8 cellular contexts compared by ENCODE assay signal in genomic region chr9:135087489-135087791, GRCh38. TPM values are rescaled to one million over a fixed set of nuclear protein-coding genes. Genes with fewer than 3 reads are reported as not detected.
DNase-seq lines count a peak whose midpoint lies in the region; ATAC-seq and TF ChIP-seq lines count a peak whose summit lies in the region.

Gene OLFM1, plus strand, starts transcription at chr9:135087668. Its CDS starts 322 bp downstream, at chr9:135087990.

- H3F3A ChIP-seq in GM23338 (replicated peaks; ENCODE audit: low read depth), result no peaks in the 10 kb centered on the region; the same call in 1 of the 2 replicates

- no peak within 1 kb of the TSS for H3K27ac Mint-ChIP-seq in GM23338

- peak within 1 kb of the TSS; percentile 90 for H3K4me2 ChIP-seq in GM23338

- H4K20me1 ChIP-seq in GM23338 (replicated peaks; ENCODE audit: insufficient read depth), result peaks cover 10% of the 10 kb centered on the region; the same call in 1 of the 2 replicates

- H3K9me3 Mint-ChIP-seq in GM23338, result no peaks in the 10 kb centered on the region

- H3K4me1 ChIP-seq in GM23338 (ENCODE audit: insufficient read depth) (peaks cover 4% of the 10 kb centered on the region; the same call in 1 of the 2 replicates), esophagus muscularis mucosa (peaks cover 19 to 51% (median 49%) of the 10 kb centered on the region in 4 donors), mucosa of descending colon (ENCODE audit: low read depth) (peaks cover 20% of the 10 kb centered on the region), upper lobe of left lung (peaks cover 21 to 40% (median 29%) of the 10 kb centered on the region in 4 donors)

- H3K4me3 ChIP-seq in GM23338, result peak within 1 kb of the TSS; percentile 69
- peak within 1 kb of the TSS; percentile 56 to 67 (median 57) for H3K4me3 ChIP-seq in esophagus muscularis mucosa
- no peak within 1 kb of the TSS for H3K4me3 ChIP-seq in mucosa of descending colon
- peak within 1 kb of the TSS in 3 of 4 donors; percentile 41 to 49 (median 46) for H3K4me3 ChIP-seq in upper lobe of left lung

- no peak for TF ChIP-seq POLR2A in esophagus muscularis mucosa (IDR thresholded peaks at IDR 0.05; ENCODE audit: low read depth)
- no peak for TF ChIP-seq POLR2A in upper lobe of left lung (IDR thresholded peaks at IDR 0.05)

- peak within 1 kb of the TSS; percentile 68 for H3K4me3 Mint-ChIP-seq in GM23338

- ATAC-seq in GM23338 (peak; percentile 51), SK-N-SH treated with all-trans-retinoic acid at 6 μM for 48 hours (peak; percentile 86), mucosa of descending colon (peak; percentile 83), upper lobe of left lung (ENCODE audit: low FRiP score in 2 of 2) (peak in 1 of 2 donors; percentile 84), HG03439 (IDR thresholded peaks at IDR 0.05; ENCODE audit: unreplicated experiment) (no peak)

- H3K4me1 Mint-ChIP-seq in GM23338, result peaks cover 15% of the 10 kb centered on the region

- H2AFZ ChIP-seq in GM23338, result no peak within 1 kb of the TSS

- TF ChIP-seq EP300 in esophagus muscularis mucosa (IDR thresholded peaks at IDR 0.05) (no peak), upper lobe of left lung (IDR thresholded peaks at IDR 0.05) (no peak)

- intact Hi-C loops in esophagus muscularis mucosa (cut with DNase I) (loop anchor here (2.0 kb wide), 1 partner anchor 257 kb away; no protein-coding TSS in a partner anchor), mucosa of descending colon (cut with DNase I, micrococcal nuclease) (loop anchor here (5.0 to 10.0 kb wide), 3 partner anchors 255 to 325 kb away; no protein-coding TSS in a partner anchor)

- H3K36me3 ChIP-seq in GM23338 (ENCODE audit: insufficient read depth), result no peaks in the 10 kb centered on the region
- H3K36me3 ChIP-seq in esophagus muscularis mucosa, result peaks cover 0 to 12% (median 0%) of the 10 kb centered on the region in 4 donors
- H3K36me3 ChIP-seq in mucosa of descending colon (ENCODE audit: low read depth), result no peaks in the 10 kb centered on the region
- no peaks in the 10 kb centered on the region for H3K36me3 ChIP-seq in upper lobe of left lung

- no CpG with 5 or more reads among the region's 40 CpGs for WGBS in esophagus muscularis mucosa
- 8% methylated on average over 5 of the region's 40 CpGs; no CpG with 5 or more reads in 1 of the 2 donors for WGBS in upper lobe of left lung, 2 donors

- DNase-seq in AG09319 (ENCODE audit: extremely low read depth, low read depth) (peak; percentile 10), GM23338 (ENCODE audit: low spot score) (peak; percentile 89), esophagus muscularis mucosa (ENCODE audit: extremely low spot score) (no peak), mucosa of descending colon (peak; percentile 67 to 82 (median 69)), upper lobe of left lung (peak; percentile 72 to 94), NK-92 (lab: John Stamatoyannopoulos, UW; ENCODE audit: unreplicated experiment) (no peak)

- TF ChIP-seq CTCF in AG09319 (IDR thresholded peaks at IDR 0.05; ENCODE audit: low read depth, low read length), result peak; percentile 66
- TF ChIP-seq CTCF in GM23338 (conservative IDR thresholded peaks at IDR 0.05; ENCODE audit: low read depth in 2 of 2), result peak; percentile 50 to 75
- peak; percentile 69 to 75 (median 72) for TF ChIP-seq CTCF in esophagus muscularis mucosa (IDR thresholded peaks at IDR 0.05)
- peak; percentile 52 for TF ChIP-seq CTCF in mucosa of descending colon (IDR thresholded peaks at IDR 0.05)
- peak; percentile 31 to 86 (median 75) for TF ChIP-seq CTCF in upper lobe of left lung (IDR thresholded peaks at IDR 0.05)

- H3K9me3 ChIP-seq in esophagus muscularis mucosa (no peaks in the 10 kb centered on the region), mucosa of descending colon (no peaks in the 10 kb centered on the region), upper lobe of left lung (no peaks in the 10 kb centered on the region)

- H3K27ac ChIP-seq in GM23338 (ENCODE audit: low read depth) (no peak within 1 kb of the TSS), esophagus muscularis mucosa (replicated peaks in 1 of 4) (peak within 1 kb of the TSS; percentile 43 to 57 (median 50)), upper lobe of left lung (no peak within 1 kb of the TSS)

- H3K27me3 Mint-ChIP-seq in GM23338 (ENCODE audit: insufficient read depth, low read depth, poor library complexity), result peaks cover 23% of the 10 kb centered on the region

- H3K9me2 ChIP-seq in GM23338 (ENCODE audit: insufficient read depth), result no peaks in the 10 kb centered on the region

- H3K36me3 Mint-ChIP-seq in GM23338 (ENCODE audit: low read depth), result peaks cover 14% of the 10 kb centered on the region

- H3K79me2 ChIP-seq in GM23338 (replicated peaks; ENCODE audit: insufficient read depth), result no peaks in the 10 kb centered on the region

- H3K27me3 ChIP-seq in GM23338 (ENCODE audit: insufficient read depth) (peaks cover 15% of the 10 kb centered on the region), esophagus muscularis mucosa (peaks cover 0 to 69% (median 16%) of the 10 kb centered on the region in 4 donors), upper lobe of left lung (peaks cover 0 to 27% (median 10%) of the 10 kb centered on the region in 4 donors)

TF ChIP-seq in GM23338, 12 proteins besides CTCF, POLR2A, EP300 and RAD21:
- TF ChIP-seq CREB1 (CRISPR knock-in tag; IDR thresholded peaks at IDR 0.05; ENCODE audit: low read depth) (peak; percentile 45; the same call in 1 of the 2 replicates), EZH2 (IDR thresholded peaks at IDR 0.05; ENCODE audit: low read depth, unreplicated experiment) (no peak), ZNF114 (CRISPR knock-in tag; IDR thresholded peaks at IDR 0.05) (no peak)

TF ChIP-seq in SK-N-SH treated with all-trans-retinoic acid at 6 μM for 48 hours, 23 proteins besides CTCF, POLR2A, EP300 and RAD21 (continues in another document):
- TF ChIP-seq ZNF70 (CRISPR knock-in tag; IDR thresholded peaks at IDR 0.05) (no peak), GLIS3 (CRISPR knock-in tag; IDR thresholded peaks at IDR 0.05) (no peak), ESRRG (CRISPR knock-in tag; IDR thresholded peaks at IDR 0.05) (no peak), RARB (CRISPR knock-in tag; IDR thresholded peaks at IDR 0.05) (no peak), BACH2 (CRISPR knock-in tag; IDR thresholded peaks at IDR 0.05; ENCODE audit: borderline replicate concordance) (no peak), TCF4 (CRISPR knock-in tag; IDR thresholded peaks at IDR 0.05; ENCODE audit: borderline replicate concordance) (no peak), TOX (CRISPR knock-in tag; IDR thresholded peaks at IDR 0.05; ENCODE audit: borderline replicate concordance) (no peak)
- TF ChIP-seq, protein P1, sequence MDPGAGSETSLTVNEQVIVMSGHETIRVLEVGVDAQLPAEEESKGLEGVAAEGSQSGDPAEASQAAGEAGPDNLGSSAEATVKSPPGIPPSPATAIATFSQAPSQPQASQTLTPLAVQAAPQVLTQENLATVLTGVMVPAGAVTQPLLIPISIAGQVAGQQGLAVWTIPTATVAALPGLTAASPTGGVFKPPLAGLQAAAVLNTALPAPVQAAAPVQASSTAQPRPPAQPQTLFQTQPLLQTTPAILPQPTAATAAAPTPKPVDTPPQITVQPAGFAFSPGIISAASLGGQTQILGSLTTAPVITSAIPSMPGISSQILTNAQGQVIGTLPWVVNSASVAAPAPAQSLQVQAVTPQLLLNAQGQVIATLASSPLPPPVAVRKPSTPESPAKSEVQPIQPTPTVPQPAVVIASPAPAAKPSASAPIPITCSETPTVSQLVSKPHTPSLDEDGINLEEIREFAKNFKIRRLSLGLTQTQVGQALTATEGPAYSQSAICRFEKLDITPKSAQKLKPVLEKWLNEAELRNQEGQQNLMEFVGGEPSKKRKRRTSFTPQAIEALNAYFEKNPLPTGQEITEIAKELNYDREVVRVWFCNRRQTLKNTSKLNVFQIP (CRISPR knock-in tag; IDR thresholded peaks at IDR 0.05; ENCODE audit: borderline replicate concordance, low read depth), result no peak
- TF ChIP-seq, protein P2, sequence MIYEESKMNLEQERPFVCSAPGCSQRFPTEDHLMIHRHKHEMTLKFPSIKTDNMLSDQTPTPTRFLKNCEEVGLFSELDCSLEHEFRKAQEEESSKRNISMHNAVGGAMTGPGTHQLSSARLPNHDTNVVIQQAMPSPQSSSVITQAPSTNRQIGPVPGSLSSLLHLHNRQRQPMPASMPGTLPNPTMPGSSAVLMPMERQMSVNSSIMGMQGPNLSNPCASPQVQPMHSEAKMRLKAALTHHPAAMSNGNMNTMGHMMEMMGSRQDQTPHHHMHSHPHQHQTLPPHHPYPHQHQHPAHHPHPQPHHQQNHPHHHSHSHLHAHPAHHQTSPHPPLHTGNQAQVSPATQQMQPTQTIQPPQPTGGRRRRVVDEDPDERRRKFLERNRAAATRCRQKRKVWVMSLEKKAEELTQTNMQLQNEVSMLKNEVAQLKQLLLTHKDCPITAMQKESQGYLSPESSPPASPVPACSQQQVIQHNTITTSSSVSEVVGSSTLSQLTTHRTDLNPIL (CRISPR knock-in tag; IDR thresholded peaks at IDR 0.05; ENCODE audit: low read depth), result no peak
- TF ChIP-seq, protein P3, sequence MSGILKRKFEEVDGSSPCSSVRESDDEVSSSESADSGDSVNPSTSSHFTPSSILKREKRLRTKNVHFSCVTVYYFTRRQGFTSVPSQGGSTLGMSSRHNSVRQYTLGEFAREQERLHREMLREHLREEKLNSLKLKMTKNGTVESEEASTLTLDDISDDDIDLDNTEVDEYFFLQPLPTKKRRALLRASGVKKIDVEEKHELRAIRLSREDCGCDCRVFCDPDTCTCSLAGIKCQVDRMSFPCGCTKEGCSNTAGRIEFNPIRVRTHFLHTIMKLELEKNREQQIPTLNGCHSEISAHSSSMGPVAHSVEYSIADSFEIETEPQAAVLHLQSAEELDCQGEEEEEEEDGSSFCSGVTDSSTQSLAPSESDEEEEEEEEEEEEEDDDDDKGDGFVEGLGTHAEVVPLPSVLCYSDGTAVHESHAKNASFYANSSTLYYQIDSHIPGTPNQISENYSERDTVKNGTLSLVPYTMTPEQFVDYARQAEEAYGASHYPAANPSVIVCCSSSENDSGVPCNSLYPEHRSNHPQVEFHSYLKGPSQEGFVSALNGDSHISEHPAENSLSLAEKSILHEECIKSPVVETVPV (CRISPR knock-in tag; IDR thresholded peaks at IDR 0.05), result no peak

RNA-seq across cellular contexts. Expression of gene OLFM1, which starts in this region (rescaled TPM):
- 30.4 and 40.1 TPM in 2 replicates for total RNA-seq in GM23338 (2014; rRNA removed; shearing (Covaris generic))
- 20.6 and 24.5 TPM in 2 replicates for polyA plus RNA-seq in GM23338 (2016; fragmentation: Nextera tagmentation; extraction: Ambion mirVana)
- total RNA-seq in esophagus muscularis mucosa, result 10 to 100 TPM; 18.7 to 46.1 (median 38.6) TPM
- 10 to 100 TPM in 2 of 3 donors, 1 to 10 TPM in 1; 4.6 to 17.7 (median 13.9) TPM for total RNA-seq in mucosa of descending colon
- total RNA-seq in upper lobe of left lung, result 10 to 100 TPM in 4 of 6 donors, 1 to 10 TPM in 2; 3.1 to 47.9 (median 18.5) TPM

Comparison
In these comparisons a context has a peak if more than half of its experiments do, and no peak if none do; other contexts are left out.
1. DNase-seq: peak in AG09319 (single experiment), GM23338 (single experiment), mucosa of descending colon (3 of 3) and upper lobe of left lung (2 of 2); none in esophagus muscularis mucosa (single experiment) and NK-92 (single experiment).
2. H3K27ac ChIP-seq: peak in esophagus muscularis mucosa (4 of 4); none in GM23338 (single experiment) and upper lobe of left lung (0 of 4).
3. Peak in every context shown above with its lines, with median percentiles within 50 percentile points of each other: CTCF ChIP-seq.